ENCODE assay signal across 1 cellular context in the genomic region with DNA sequence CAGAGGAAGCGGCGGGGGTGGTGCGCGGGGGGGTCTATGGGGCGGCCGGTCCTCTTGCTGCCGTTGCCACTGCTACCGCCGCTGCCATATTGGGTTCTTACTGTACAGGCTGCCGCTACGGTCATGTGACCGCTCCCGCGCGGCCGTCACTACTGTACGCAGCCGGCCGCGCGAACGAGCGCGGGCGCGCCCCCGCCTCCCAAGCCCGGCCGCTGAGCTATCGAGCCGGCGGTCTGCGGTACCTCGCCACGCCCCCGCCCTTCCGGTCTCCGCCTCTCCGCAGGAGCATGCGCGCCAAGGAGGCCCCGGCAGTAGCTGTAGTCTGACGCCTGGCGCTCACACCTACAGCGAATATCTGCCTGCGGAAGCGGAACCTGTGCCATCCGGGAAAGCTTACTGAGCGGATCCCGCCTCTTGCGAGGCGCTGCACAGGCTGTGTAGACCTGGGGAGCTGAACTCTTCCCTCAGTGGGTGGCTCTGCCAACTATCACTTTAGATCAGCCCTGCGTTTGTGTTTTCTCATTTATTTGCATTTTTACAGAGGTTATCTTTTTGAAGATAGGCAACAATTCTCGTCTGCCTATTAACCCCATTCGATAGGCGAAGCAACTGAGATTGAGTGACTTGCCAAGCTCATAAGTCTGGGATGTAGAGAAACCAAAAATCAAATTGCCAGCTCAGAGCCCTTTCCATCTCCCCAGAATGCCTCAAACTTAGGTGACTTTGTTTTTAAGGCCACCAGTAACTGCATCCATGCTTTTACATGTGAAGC.
A peak's percentile ranks its signal among the peaks of the same experiment; 100 is the strongest.
TF ChIP-seq lines count a peak whose summit lies in the region.

A gene (minus strand): TSS at position 127 of the 772 bp plus-strand sequence. CDS start 265 bp downstream, outside the sequence.

TF ChIP-seq in GM12878, 131 proteins besides CTCF, POLR2A, EP300 and RAD21 (continued from another document and continues in another):
- TF ChIP-seq MXI1 (IDR thresholded peaks at IDR 0.05; ENCODE audit: low read depth, low read length) (peak; percentile 21; the same call in 1 of the 2 replicates), CBFB (IDR thresholded peaks at IDR 0.05; ENCODE audit: low read depth) (no peak; the same call in 1 of the 2 replicates), RB1 (IDR thresholded peaks at IDR 0.05; ENCODE audit: borderline replicate concordance) (peak; percentile 78; the same call in 1 of the 2 replicates), SMAD5 (IDR thresholded peaks at IDR 0.05; ENCODE audit: low read depth) (peak; percentile 79; the same call in 1 of the 2 replicates), SMC3 (IDR thresholded peaks at IDR 0.05; ENCODE audit: borderline replicate concordance, low read length) (no peak), DPF2 (IDR thresholded peaks at IDR 0.05) (0 out of 2 replicates have a peak, but pooled peaks have one; percentile 40), NR2F1 (conservative IDR thresholded peaks at IDR 0.05) (no peak), KLF5 (IDR thresholded peaks at IDR 0.05; ENCODE audit: partially characterized antibody) (peak; percentile 61), SRF (IDR thresholded peaks at IDR 0.05; ENCODE audit: low read depth in 2 of 2, low read length in 2 of 2) (peak; percentile 24 to 47; a peak in 2 of 4 replicates), CREB1 (IDR thresholded peaks at IDR 0.05; ENCODE audit: low read depth) (peak; percentile 54; the same call in 1 of the 2 replicates), EED (IDR thresholded peaks at IDR 0.05; ENCODE audit: low read depth) (no peak), PML (IDR thresholded peaks at IDR 0.05; ENCODE audit: low read length) (peak; percentile 77; the same call in 1 of the 2 replicates), KDM1A (IDR thresholded peaks at IDR 0.05; ENCODE audit: borderline replicate concordance) (no peak), STAT3 (IDR thresholded peaks at IDR 0.05; ENCODE audit: low read depth, low read length) (no peak), SUZ12 (IDR thresholded peaks at IDR 0.05; ENCODE audit: unreplicated experiment) (no peak), SIN3A (IDR thresholded peaks at IDR 0.05; ENCODE audit: low read depth, low read length) (peak; percentile 60; the same call in 1 of the 2 replicates), CBX3 (IDR thresholded peaks at IDR 0.05; ENCODE audit: borderline replicate concordance, low read depth) (no peak), EZH2 (IDR thresholded peaks at IDR 0.05; ENCODE audit: borderline replicate concordance, control insufficient read depth, low read depth, low read length) (no peak), KAT2A (conservative IDR thresholded peaks at IDR 0.05; ENCODE audit: control insufficient read depth, low read depth, low read length) (no peak), ZNF207 (IDR thresholded peaks at IDR 0.05; ENCODE audit: borderline replicate concordance) (peak; percentile 22; the same call in 1 of the 2 replicates), GABPA (IDR thresholded peaks at IDR 0.05; ENCODE audit: low read depth) (peak; percentile 84), ZNF274 (IDR thresholded peaks at IDR 0.05; ENCODE audit: insufficient read depth, insufficient read length) (no peak), TCF12 (IDR thresholded peaks at IDR 0.05; ENCODE audit: low read depth, low read length) (0 out of 2 replicates have a peak, but pooled peaks have one; percentile 9), SMARCA5 (IDR thresholded peaks at IDR 0.05) (no peak), RAD51 (IDR thresholded peaks at IDR 0.05) (peak; percentile 84), SIX5 (IDR thresholded peaks at IDR 0.05; ENCODE audit: low read depth, low read length, severe bottlenecking) (peak; percentile 30), ETV6 (conservative IDR thresholded peaks at IDR 0.05 in 1 of 2, IDR thresholded peaks at IDR 0.05 in 1 of 2; ENCODE audit: borderline replicate concordance in 1 of 2, low read depth in 1 of 2) (peak in 1 of 2 experiments; percentile 41; a peak in 1 of 4 replicates), CHD2 (IDR thresholded peaks at IDR 0.05; ENCODE audit: borderline replicate concordance, low read depth, low read length) (0 out of 2 replicates have a peak, but pooled peaks have one; percentile 8), RCOR1 (conservative IDR thresholded peaks at IDR 0.05; ENCODE audit: low read depth, low read length) (no peak; the same call in 1 of the 2 replicates), RFX5 (IDR thresholded peaks at IDR 0.05; ENCODE audit: low read depth, low read length) (no peak)
- TF ChIP-seq, protein P1, sequence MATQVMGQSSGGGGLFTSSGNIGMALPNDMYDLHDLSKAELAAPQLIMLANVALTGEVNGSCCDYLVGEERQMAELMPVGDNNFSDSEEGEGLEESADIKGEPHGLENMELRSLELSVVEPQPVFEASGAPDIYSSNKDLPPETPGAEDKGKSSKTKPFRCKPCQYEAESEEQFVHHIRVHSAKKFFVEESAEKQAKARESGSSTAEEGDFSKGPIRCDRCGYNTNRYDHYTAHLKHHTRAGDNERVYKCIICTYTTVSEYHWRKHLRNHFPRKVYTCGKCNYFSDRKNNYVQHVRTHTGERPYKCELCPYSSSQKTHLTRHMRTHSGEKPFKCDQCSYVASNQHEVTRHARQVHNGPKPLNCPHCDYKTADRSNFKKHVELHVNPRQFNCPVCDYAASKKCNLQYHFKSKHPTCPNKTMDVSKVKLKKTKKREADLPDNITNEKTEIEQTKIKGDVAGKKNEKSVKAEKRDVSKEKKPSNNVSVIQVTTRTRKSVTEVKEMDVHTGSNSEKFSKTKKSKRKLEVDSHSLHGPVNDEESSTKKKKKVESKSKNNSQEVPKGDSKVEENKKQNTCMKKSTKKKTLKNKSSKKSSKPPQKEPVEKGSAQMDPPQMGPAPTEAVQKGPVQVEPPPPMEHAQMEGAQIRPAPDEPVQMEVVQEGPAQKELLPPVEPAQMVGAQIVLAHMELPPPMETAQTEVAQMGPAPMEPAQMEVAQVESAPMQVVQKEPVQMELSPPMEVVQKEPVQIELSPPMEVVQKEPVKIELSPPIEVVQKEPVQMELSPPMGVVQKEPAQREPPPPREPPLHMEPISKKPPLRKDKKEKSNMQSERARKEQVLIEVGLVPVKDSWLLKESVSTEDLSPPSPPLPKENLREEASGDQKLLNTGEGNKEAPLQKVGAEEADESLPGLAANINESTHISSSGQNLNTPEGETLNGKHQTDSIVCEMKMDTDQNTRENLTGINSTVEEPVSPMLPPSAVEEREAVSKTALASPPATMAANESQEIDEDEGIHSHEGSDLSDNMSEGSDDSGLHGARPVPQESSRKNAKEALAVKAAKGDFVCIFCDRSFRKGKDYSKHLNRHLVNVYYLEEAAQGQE (IDR thresholded peaks at IDR 0.05; ENCODE audit: low read depth, low read length) = no peak
- TF ChIP-seq, protein P2, sequence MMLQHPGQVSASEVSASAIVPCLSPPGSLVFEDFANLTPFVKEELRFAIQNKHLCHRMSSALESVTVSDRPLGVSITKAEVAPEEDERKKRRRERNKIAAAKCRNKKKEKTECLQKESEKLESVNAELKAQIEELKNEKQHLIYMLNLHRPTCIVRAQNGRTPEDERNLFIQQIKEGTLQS (IDR thresholded peaks at IDR 0.05; ENCODE audit: borderline replicate concordance, extremely low read depth, low read depth, low read length) = peak; percentile 26; the same call in 1 of the 2 replicates
- TF ChIP-seq, protein P3, sequence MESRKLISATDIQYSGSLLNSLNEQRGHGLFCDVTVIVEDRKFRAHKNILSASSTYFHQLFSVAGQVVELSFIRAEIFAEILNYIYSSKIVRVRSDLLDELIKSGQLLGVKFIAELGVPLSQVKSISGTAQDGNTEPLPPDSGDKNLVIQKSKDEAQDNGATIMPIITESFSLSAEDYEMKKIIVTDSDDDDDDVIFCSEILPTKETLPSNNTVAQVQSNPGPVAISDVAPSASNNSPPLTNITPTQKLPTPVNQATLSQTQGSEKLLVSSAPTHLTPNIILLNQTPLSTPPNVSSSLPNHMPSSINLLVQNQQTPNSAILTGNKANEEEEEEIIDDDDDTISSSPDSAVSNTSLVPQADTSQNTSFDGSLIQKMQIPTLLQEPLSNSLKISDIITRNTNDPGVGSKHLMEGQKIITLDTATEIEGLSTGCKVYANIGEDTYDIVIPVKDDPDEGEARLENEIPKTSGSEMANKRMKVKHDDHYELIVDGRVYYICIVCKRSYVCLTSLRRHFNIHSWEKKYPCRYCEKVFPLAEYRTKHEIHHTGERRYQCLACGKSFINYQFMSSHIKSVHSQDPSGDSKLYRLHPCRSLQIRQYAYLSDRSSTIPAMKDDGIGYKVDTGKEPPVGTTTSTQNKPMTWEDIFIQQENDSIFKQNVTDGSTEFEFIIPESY (IDR thresholded peaks at IDR 0.05) = no peak
- TF ChIP-seq, protein P4, sequence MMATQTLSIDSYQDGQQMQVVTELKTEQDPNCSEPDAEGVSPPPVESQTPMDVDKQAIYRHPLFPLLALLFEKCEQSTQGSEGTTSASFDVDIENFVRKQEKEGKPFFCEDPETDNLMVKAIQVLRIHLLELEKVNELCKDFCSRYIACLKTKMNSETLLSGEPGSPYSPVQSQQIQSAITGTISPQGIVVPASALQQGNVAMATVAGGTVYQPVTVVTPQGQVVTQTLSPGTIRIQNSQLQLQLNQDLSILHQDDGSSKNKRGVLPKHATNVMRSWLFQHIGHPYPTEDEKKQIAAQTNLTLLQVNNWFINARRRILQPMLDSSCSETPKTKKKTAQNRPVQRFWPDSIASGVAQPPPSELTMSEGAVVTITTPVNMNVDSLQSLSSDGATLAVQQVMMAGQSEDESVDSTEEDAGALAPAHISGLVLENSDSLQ (IDR thresholded peaks at IDR 0.05) = no peak
- TF ChIP-seq, protein P5, sequence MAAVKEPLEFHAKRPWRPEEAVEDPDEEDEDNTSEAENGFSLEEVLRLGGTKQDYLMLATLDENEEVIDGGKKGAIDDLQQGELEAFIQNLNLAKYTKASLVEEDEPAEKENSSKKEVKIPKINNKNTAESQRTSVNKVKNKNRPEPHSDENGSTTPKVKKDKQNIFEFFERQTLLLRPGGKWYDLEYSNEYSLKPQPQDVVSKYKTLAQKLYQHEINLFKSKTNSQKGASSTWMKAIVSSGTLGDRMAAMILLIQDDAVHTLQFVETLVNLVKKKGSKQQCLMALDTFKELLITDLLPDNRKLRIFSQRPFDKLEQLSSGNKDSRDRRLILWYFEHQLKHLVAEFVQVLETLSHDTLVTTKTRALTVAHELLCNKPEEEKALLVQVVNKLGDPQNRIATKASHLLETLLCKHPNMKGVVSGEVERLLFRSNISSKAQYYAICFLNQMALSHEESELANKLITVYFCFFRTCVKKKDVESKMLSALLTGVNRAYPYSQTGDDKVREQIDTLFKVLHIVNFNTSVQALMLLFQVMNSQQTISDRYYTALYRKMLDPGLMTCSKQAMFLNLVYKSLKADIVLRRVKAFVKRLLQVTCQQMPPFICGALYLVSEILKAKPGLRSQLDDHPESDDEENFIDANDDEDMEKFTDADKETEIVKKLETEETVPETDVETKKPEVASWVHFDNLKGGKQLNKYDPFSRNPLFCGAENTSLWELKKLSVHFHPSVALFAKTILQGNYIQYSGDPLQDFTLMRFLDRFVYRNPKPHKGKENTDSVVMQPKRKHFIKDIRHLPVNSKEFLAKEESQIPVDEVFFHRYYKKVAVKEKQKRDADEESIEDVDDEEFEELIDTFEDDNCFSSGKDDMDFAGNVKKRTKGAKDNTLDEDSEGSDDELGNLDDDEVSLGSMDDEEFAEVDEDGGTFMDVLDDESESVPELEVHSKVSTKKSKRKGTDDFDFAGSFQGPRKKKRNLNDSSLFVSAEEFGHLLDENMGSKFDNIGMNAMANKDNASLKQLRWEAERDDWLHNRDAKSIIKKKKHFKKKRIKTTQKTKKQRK (IDR thresholded peaks at IDR 0.05; ENCODE audit: low read depth, low read length) = no peak
- TF ChIP-seq, protein P6, sequence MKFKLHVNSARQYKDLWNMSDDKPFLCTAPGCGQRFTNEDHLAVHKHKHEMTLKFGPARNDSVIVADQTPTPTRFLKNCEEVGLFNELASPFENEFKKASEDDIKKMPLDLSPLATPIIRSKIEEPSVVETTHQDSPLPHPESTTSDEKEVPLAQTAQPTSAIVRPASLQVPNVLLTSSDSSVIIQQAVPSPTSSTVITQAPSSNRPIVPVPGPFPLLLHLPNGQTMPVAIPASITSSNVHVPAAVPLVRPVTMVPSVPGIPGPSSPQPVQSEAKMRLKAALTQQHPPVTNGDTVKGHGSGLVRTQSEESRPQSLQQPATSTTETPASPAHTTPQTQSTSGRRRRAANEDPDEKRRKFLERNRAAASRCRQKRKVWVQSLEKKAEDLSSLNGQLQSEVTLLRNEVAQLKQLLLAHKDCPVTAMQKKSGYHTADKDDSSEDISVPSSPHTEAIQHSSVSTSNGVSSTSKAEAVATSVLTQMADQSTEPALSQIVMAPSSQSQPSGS (IDR thresholded peaks at IDR 0.05; ENCODE audit: low read length) = no peak
- TF ChIP-seq, protein P7, sequence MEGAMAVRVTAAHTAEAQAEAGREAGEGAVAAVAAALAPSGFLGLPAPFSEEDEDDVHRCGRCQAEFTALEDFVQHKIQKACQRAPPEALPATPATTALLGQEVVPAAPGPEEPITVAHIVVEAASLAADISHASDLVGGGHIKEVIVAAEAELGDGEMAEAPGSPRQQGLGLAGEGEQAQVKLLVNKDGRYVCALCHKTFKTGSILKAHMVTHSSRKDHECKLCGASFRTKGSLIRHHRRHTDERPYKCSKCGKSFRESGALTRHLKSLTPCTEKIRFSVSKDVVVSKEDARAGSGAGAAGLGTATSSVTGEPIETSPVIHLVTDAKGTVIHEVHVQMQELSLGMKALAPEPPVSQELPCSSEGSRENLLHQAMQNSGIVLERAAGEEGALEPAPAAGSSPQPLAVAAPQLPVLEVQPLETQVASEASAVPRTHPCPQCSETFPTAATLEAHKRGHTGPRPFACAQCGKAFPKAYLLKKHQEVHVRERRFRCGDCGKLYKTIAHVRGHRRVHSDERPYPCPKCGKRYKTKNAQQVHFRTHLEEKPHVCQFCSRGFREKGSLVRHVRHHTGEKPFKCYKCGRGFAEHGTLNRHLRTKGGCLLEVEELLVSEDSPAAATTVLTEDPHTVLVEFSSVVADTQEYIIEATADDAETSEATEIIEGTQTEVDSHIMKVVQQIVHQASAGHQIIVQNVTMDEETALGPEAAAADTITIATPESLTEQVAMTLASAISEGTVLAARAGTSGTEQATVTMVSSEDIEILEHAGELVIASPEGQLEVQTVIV (IDR thresholded peaks at IDR 0.05; ENCODE audit: borderline replicate concordance, partially characterized antibody) = peak; percentile 53
